ENCODE assay signal across 8 cellular contexts in genomic region chr2:157628282-157628531, GRCh38. TPM values are rescaled to one million over a fixed set of nuclear protein-coding genes. Genes with fewer than 3 reads are reported as not detected.
DNase-seq lines count a peak whose midpoint lies in the region; ATAC-seq and TF ChIP-seq lines count a peak whose summit lies in the region.

No MANE protein-coding gene starts in this region.

- no peaks in the 10 kb centered on the region for H3K79me2 ChIP-seq in PC-3 (ENCODE audit: low read length)

- peak overlapping the region; percentile 45 for H3K4me3 ChIP-seq in A673 (ENCODE audit: low read depth, low read length, poor library complexity, severe bottlenecking)
- peak overlapping the region; percentile 71 for H3K4me3 ChIP-seq in PC-3 (ENCODE audit: low read length)
- H3K4me3 ChIP-seq in epithelial cell of esophagus (ENCODE audit: low read length): peak overlapping the region; percentile 37

- H3K4me1 ChIP-seq in A673 (ENCODE audit: insufficient read depth, low read length, poor library complexity, severe bottlenecking) (peaks cover 6% of the 10 kb centered on the region), PC-3 (ENCODE audit: insufficient read depth, low read length) (peaks cover 9% of the 10 kb centered on the region; the same call in 1 of the 2 replicates)

- intact Hi-C loops in A673 (cut with micrococcal nuclease; ENCODE audit: unreplicated experiment) (loop anchor here (10.0 kb wide), 1 partner anchor 377 kb away; no protein-coding TSS in a partner anchor), PC-3 (cut with micrococcal nuclease) (loop anchor here (5.0 to 10.0 kb wide), 3 partner anchors 107 to 384 kb away; no protein-coding TSS in a partner anchor)

- no peak overlapping the region for H3K27ac ChIP-seq in A673 (ENCODE audit: low read depth, low read length, poor library complexity, severe bottlenecking)
- H3K27ac ChIP-seq in PC-3 (ENCODE audit: low read length): no peak overlapping the region

- ATAC-seq in GM19452 (IDR thresholded peaks at IDR 0.05; ENCODE audit: unreplicated experiment): peak; percentile 2
- peak; percentile 8; the same call in 1 of the 2 replicates for ATAC-seq in PC-3
- ATAC-seq in omental fat pad (ENCODE audit: low FRiP score): peak; percentile 36
- no peak for ATAC-seq in HG03196 (IDR thresholded peaks at IDR 0.05; ENCODE audit: unreplicated experiment)
- ATAC-seq in GM18858 (IDR thresholded peaks at IDR 0.05; ENCODE audit: unreplicated experiment): no peak

- CTCF ChIA-PET in A673 (lab: Charles Lee): no interaction called here
- CTCF ChIA-PET in PC-3 (lab: Charles Lee): interaction anchor here (0.6 kb wide), 3 partner anchors 131 to 278 kb away, joined by 3 to 4 read pairs (median 3); no protein-coding TSS in a partner anchor

- no peak overlapping the region for H3K9ac ChIP-seq in PC-3 (ENCODE audit: low read length)

- BruUV-seq in A673 (replicated peaks; lab: Mats Ljungman, UMichigan): no TSS peak
- BruUV-seq in PC-3 (replicated peaks; lab: Mats Ljungman, UMichigan): no TSS peak

- H3K9me2 ChIP-seq in PC-3 (replicated peaks; ENCODE audit: low read length): no peaks in the 10 kb centered on the region

- POLR2A ChIA-PET in A673 (lab: Charles Lee; ENCODE audit: low non-redundant PET): interaction anchor here (0.6 kb wide), 1 partner anchor 41 kb away, joined by 3 read pairs; no protein-coding TSS in a partner anchor
- POLR2A ChIA-PET in PC-3 (lab: Charles Lee; ENCODE audit: unreplicated experiment): no interaction called here

- DNase-seq in A673 (ENCODE audit: low spot score) (no peak), PC-3 (no peak), epithelial cell of esophagus (ENCODE audit: low read depth) (no peak), omental fat pad (ENCODE audit: low spot score) (no peak), SKM-1 treated with dmso at 0.1 percent for 144 hours (lab: John Stamatoyannopoulos, UW; ENCODE audit: unreplicated experiment) (no peak)

- peak overlapping the region; percentile 99 for H3K4me2 ChIP-seq in PC-3 (ENCODE audit: low read length)

- H3K27me3 ChIP-seq in A673 (replicated peaks; ENCODE audit: insufficient read depth, low read depth, low read length, poor library complexity): peaks cover 31% of the 10 kb centered on the region
- peaks cover 22% of the 10 kb centered on the region for H3K27me3 ChIP-seq in PC-3 (ENCODE audit: low read length)

- H3F3A ChIP-seq in PC-3 (ENCODE audit: low read length, unreplicated experiment): no peaks in the 10 kb centered on the region

- no peaks in the 10 kb centered on the region for H4K20me1 ChIP-seq in PC-3 (ENCODE audit: low read length)

- H3K9me3 ChIP-seq in A673 (ENCODE audit: low read depth, low read length, poor library complexity, severe bottlenecking): no peaks in the 10 kb centered on the region
- H3K9me3 ChIP-seq in PC-3 (ENCODE audit: low read length): no peaks in the 10 kb centered on the region

- TF ChIP-seq CTCF in A673 (conservative IDR thresholded peaks at IDR 0.05; ENCODE audit: low read depth, low read length) (no peak), PC-3 (conservative IDR thresholded peaks at IDR 0.05; ENCODE audit: low read depth, low read length) (no peak), epithelial cell of esophagus (IDR thresholded peaks at IDR 0.05; ENCODE audit: insufficient read depth, low read depth, low read length, missing control alignments) (no peak), omental fat pad (IDR thresholded peaks at IDR 0.05) (no peak)

- no peaks in the 10 kb centered on the region for H3K36me3 ChIP-seq in A673 (ENCODE audit: insufficient read depth, low read length, poor library complexity, severe bottlenecking)
- no peaks in the 10 kb centered on the region for H3K36me3 ChIP-seq in PC-3 (ENCODE audit: low read depth, low read length)

- H2AFZ ChIP-seq in PC-3 (ENCODE audit: low read length): peak overlapping the region; percentile 98

RNA-seq across cellular contexts. Expression of gene ACVR1C, which starts 0.5 kb away (rescaled TPM):
- total RNA-seq in A673 (2021) (0.13 TPM in 1 of 2 replicates, not detected in the other), PC-3 (2014; rRNA removed) (0.17 and 0.40 TPM in 2 replicates), omental fat pad (100 to 1,000 TPM in 1 of 4 donors, 10 to 100 TPM in 3; 12.5 to 118 (median 44.6) TPM)

Comparison
In these comparisons a context has a peak if more than half of its experiments do, and no peak if none do; other contexts are left out.
1. ATAC-seq: peak in GM19452 (single experiment), PC-3 (single experiment) and omental fat pad (single experiment); none in HG03196 (single experiment) and GM18858 (single experiment).
2. Peak in every context shown above with its lines, with median percentiles within 50 percentile points of each other: H3K4me3 ChIP-seq.